11 cellular contexts compared by ENCODE assay signal in the genomic region with DNA sequence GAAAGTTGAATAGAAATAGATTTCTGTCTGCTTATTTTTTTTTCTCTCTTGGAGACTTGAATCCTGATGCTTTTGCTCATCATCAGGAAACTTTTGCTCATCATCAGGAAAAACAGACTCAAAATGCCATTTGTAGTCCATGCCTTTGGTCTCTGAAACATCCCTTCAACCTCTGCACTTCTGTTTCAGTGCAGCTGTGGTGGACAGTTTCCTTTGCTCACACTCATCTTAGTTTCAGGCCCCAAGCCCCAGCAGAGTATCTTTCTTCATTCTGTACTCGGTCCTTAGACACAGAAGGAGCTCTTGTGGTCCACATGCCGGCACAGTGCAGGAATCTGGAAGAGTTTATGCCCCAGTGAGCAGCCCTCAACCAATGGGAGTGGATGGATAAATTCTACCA.
DNase-seq lines count a peak whose midpoint lies in the region; ATAC-seq, FAIRE-seq and TF ChIP-seq lines count a peak whose summit lies in the region.
"Had no signal": no experiment of that assay in that cellular context is flagged by ENCODE, and none has a peak within 500 bp of the region (broad histone marks: within the 10 kb centered on the region; RNA-seq: fewer than 3 reads in every experiment).

No MANE protein-coding gene starts in this region.

- no peak for TF ChIP-seq CTCF in dorsolateral prefrontal cortex (IDR thresholded peaks at IDR 0.05 in 54 of 56, conservative IDR thresholded peaks at IDR 0.05 in 2 of 56; ENCODE audit: low read depth in 1 of 56, partially characterized antibody in 56 of 56)

- H3K36me3 Mint-ChIP-seq in activated CD8-positive, alpha-beta T cell treated with anti-CD3 and anti-CD28 coated beads, Interleukin-2, amount 10 ng/mL, durations not matched to agents 7 days and 5 days (ENCODE audit: low read depth): no peaks in the 10 kb centered on the region

- H3K9me3 ChIP-seq in MG63: no peaks in the 10 kb centered on the region
- H3K9me3 ChIP-seq: Caco-2 had no signal

- no peaks in the 10 kb centered on the region for H3K27me3 ChIP-seq in MG63
- no peaks in the 10 kb centered on the region for H3K27me3 ChIP-seq in dorsolateral prefrontal cortex
- H3K27me3 ChIP-seq: ascending aorta had no signal

- H3K4me3 ChIP-seq in MG63 (no peak overlapping the region), dorsolateral prefrontal cortex (peak overlapping the region in 4 of 59 donors; percentile 6 to 20 (median 16))
- H3K4me3 ChIP-seq: ascending aorta had no signal

- H3K4me3 Mint-ChIP-seq in activated CD8-positive, alpha-beta T cell treated with anti-CD3 and anti-CD28 coated beads, Interleukin-2, amount 10 ng/mL, durations not matched to agents 7 days and 5 days: no peak overlapping the region
- H3K4me3 Mint-ChIP-seq: activated B cell treated with CpG ODN at 0.5 μM for 24 hours had no signal

- peaks cover 13% of the 10 kb centered on the region for H3K4me1 Mint-ChIP-seq in activated CD8-positive, alpha-beta T cell treated with anti-CD3 and anti-CD28 coated beads, Interleukin-2, amount 10 ng/mL, durations not matched to agents 7 days and 5 days (ENCODE audit: low read depth)

- CTCF ChIA-PET in activated CD8-positive, alpha-beta T cell treated with anti-CD3 and anti-CD28 coated beads, Interleukin-2, amount 10 ng/mL, durations not matched to agents 7 days and 5 days (lab: Charles Lee): interaction anchor here (1.5 kb wide), 1 partner anchor 10 kb away, joined by 4 read pairs; no protein-coding TSS in a partner anchor

- no peak for TF ChIP-seq POLR2A in GM12892 (IDR thresholded peaks at IDR 0.05; ENCODE audit: low read depth, low read length)

- no peaks in the 10 kb centered on the region for H3K36me3 ChIP-seq in MG63
- H3K36me3 ChIP-seq: ascending aorta had no signal

- no peaks in the 10 kb centered on the region for H3K9me3 Mint-ChIP-seq in activated CD8-positive, alpha-beta T cell treated with anti-CD3 and anti-CD28 coated beads, Interleukin-2, amount 10 ng/mL, durations not matched to agents 7 days and 5 days (ENCODE audit: insufficient read depth)

- H3K27ac Mint-ChIP-seq in activated CD8-positive, alpha-beta T cell treated with anti-CD3 and anti-CD28 coated beads, Interleukin-2, amount 10 ng/mL, durations not matched to agents 7 days and 5 days: peak overlapping the region; percentile 31
- H3K27ac Mint-ChIP-seq: activated B cell treated with CpG ODN at 0.5 μM for 24 hours had no signal

- POLR2A ChIA-PET in activated CD8-positive, alpha-beta T cell treated with anti-CD3 and anti-CD28 coated beads, Interleukin-2, amount 10 ng/mL, durations not matched to agents 7 days and 5 days (lab: Charles Lee): no interaction called here

- intact Hi-C loops in dorsolateral prefrontal cortex (cut with DNase I): no loop called here

- peak; percentile 72 for ATAC-seq in GM19455 (IDR thresholded peaks at IDR 0.05; ENCODE audit: unreplicated experiment)
- ATAC-seq in HG02973 (IDR thresholded peaks at IDR 0.05; ENCODE audit: unreplicated experiment): peak; percentile 55
- no peak for ATAC-seq in activated CD8-positive, alpha-beta T cell treated with anti-CD3 and anti-CD28 coated beads, Interleukin-2, amount 10 ng/mL, durations not matched to agents 7 days and 5 days

- no peak overlapping the region for H3K27ac ChIP-seq in dorsolateral prefrontal cortex

- FAIRE-seq in GM12892 (lab: Jason Lieb, UNC): peak; percentile 56

- H3K27me3 Mint-ChIP-seq in activated CD8-positive, alpha-beta T cell treated with anti-CD3 and anti-CD28 coated beads, Interleukin-2, amount 10 ng/mL, durations not matched to agents 7 days and 5 days (ENCODE audit: low read depth): no peaks in the 10 kb centered on the region
- H3K27me3 Mint-ChIP-seq: activated B cell treated with CpG ODN at 0.5 μM for 24 hours had no signal

- DNase-seq in GM12892 (ENCODE audit: insufficient read length) (no peak), MG63 (no peak), NCI-H2081 treated with DMSO at 0.1 percent for 48 hours (lab: John Stamatoyannopoulos, UW) (no peak), dorsolateral prefrontal cortex (no peak), nucleus accumbens (lab: John Stamatoyannopoulos, UW) (no peak)
- DNase-seq in activated CD8-positive, alpha-beta T cell treated with anti-CD3 and anti-CD28 coated beads, Interleukin-2, amount 10 ng/mL, durations not matched to agents 7 days and 5 days: no peak
- DNase-seq: activated B cell treated with CpG ODN at 0.5 μM for 24 hours, Caco-2 had no signal
